In the genomic region with DNA sequence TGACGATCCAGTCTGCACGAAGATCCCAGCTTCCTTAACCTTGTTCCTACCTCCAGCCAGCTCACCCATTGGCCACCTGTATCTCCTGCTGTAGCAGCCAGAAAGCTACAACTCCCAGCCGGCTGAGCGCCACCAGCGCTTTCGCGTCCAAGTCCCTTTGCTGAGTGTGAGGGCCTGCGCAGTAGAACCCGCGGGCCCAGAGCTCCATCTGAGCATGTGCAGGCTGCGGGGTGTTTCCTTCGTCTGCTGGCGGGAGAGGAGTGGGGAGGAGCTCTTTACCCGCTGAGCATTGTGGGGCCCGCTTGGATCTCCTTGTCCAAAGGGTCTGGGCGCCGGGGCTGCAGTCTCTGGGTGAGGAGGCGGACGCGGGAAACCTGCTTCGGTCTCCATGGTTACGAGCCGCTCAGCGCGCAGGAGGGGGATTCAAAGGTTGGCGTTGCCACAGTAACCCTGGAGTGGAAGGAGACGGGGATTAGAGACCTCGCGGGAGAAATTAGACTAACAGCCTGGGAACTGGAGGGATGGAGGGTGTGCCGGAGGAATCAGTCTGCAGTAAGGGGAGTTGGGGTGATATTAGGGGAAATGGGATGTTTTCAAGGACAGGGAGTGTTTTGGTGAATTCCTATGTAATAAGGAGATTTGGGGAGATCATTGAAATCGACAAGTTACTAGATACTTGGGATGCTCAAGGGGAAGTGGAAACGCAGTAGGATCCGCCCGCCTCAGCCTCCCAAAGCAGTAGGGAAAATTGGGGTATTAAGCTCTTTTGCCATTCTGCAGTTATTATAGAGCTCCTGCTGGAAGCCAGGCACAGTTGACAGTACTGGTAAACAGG, we compare ENCODE assay signal across 1 cellular context.
TF ChIP-seq lines count a peak whose summit lies in the region.

No MANE protein-coding gene starts in this region.

TF ChIP-seq in HepG2, 621 proteins besides CTCF, POLR2A, EP300 and RAD21 (continued from another document and continues in another):
- TF ChIP-seq RFXAP (CRISPR knock-in tag; IDR thresholded peaks at IDR 0.05; ENCODE audit: borderline replicate concordance): no peak
- TF ChIP-seq, protein P1, sequence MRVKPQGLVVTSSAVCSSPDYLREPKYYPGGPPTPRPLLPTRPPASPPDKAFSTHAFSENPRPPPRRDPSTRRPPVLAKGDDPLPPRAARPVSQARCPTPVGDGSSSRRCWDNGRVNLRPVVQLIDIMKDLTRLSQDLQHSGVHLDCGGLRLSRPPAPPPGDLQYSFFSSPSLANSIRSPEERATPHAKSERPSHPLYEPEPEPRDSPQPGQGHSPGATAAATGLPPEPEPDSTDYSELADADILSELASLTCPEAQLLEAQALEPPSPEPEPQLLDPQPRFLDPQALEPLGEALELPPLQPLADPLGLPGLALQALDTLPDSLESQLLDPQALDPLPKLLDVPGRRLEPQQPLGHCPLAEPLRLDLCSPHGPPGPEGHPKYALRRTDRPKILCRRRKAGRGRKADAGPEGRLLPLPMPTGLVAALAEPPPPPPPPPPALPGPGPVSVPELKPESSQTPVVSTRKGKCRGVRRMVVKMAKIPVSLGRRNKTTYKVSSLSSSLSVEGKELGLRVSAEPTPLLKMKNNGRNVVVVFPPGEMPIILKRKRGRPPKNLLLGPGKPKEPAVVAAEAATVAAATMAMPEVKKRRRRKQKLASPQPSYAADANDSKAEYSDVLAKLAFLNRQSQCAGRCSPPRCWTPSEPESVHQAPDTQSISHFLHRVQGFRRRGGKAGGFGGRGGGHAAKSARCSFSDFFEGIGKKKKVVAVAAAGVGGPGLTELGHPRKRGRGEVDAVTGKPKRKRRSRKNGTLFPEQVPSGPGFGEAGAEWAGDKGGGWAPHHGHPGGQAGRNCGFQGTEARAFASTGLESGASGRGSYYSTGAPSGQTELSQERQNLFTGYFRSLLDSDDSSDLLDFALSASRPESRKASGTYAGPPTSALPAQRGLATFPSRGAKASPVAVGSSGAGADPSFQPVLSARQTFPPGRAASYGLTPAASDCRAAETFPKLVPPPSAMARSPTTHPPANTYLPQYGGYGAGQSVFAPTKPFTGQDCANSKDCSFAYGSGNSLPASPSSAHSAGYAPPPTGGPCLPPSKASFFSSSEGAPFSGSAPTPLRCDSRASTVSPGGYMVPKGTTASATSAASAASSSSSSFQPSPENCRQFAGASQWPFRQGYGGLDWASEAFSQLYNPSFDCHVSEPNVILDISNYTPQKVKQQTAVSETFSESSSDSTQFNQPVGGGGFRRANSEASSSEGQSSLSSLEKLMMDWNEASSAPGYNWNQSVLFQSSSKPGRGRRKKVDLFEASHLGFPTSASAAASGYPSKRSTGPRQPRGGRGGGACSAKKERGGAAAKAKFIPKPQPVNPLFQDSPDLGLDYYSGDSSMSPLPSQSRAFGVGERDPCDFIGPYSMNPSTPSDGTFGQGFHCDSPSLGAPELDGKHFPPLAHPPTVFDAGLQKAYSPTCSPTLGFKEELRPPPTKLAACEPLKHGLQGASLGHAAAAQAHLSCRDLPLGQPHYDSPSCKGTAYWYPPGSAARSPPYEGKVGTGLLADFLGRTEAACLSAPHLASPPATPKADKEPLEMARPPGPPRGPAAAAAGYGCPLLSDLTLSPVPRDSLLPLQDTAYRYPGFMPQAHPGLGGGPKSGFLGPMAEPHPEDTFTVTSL (CRISPR knock-in tag; IDR thresholded peaks at IDR 0.05; ENCODE audit: borderline replicate concordance): no peak
- TF ChIP-seq ZNF709 (CRISPR knock-in tag; IDR thresholded peaks at IDR 0.05): peak; percentile 54; the same call in 1 of the 2 replicates
- TF ChIP-seq RARA (CRISPR knock-in tag; IDR thresholded peaks at IDR 0.05): no peak
- no peak; the same call in 1 of the 2 replicates for TF ChIP-seq MNT (IDR thresholded peaks at IDR 0.05)
- TF ChIP-seq NFRKB (IDR thresholded peaks at IDR 0.05): no peak
- TF ChIP-seq ZNF383 (CRISPR knock-in tag; IDR thresholded peaks at IDR 0.05; ENCODE audit: borderline replicate concordance): no peak
- TF ChIP-seq HES4 (CRISPR knock-in tag; IDR thresholded peaks at IDR 0.05; ENCODE audit: borderline replicate concordance): no peak
- no peak for TF ChIP-seq SOX13 (IDR thresholded peaks at IDR 0.05)
- TF ChIP-seq SOX13 (CRISPR knock-in tag; conservative IDR thresholded peaks at IDR 0.05 in 1 of 2, IDR thresholded peaks at IDR 0.05 in 1 of 2): no peak
- TF ChIP-seq RXRA (CRISPR knock-in tag; IDR thresholded peaks at IDR 0.05): 0 out of 2 replicates have a peak, but pooled peaks have one; percentile 13
- TF ChIP-seq DR1 (CRISPR knock-in tag; IDR thresholded peaks at IDR 0.05): peak; percentile 21; the same call in 1 of the 2 replicates
- TF ChIP-seq MXD1 (CRISPR knock-in tag; IDR thresholded peaks at IDR 0.05): peak; percentile 45; the same call in 1 of the 2 replicates
- TF ChIP-seq ZBTB21 (CRISPR knock-in tag; IDR thresholded peaks at IDR 0.05): no peak
- TF ChIP-seq ZNF350 (CRISPR knock-in tag; IDR thresholded peaks at IDR 0.05; ENCODE audit: borderline replicate concordance, low read depth): peak; percentile 89; the same call in 1 of the 2 replicates
- TF ChIP-seq, protein P2, sequence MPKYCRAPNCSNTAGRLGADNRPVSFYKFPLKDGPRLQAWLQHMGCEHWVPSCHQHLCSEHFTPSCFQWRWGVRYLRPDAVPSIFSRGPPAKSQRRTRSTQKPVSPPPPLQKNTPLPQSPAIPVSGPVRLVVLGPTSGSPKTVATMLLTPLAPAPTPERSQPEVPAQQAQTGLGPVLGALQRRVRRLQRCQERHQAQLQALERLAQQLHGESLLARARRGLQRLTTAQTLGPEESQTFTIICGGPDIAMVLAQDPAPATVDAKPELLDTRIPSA (CRISPR knock-in tag; IDR thresholded peaks at IDR 0.05; ENCODE audit: borderline replicate concordance): no peak
- no peak for TF ChIP-seq ZFP36 (IDR thresholded peaks at IDR 0.05; ENCODE audit: borderline replicate concordance, low read depth, low read length, partially characterized antibody)
- TF ChIP-seq SP1 (IDR thresholded peaks at IDR 0.05): no peak
- no peak for TF ChIP-seq SP1 (CRISPR knock-in tag; IDR thresholded peaks at IDR 0.05)
- no peak for TF ChIP-seq ZNF232 (CRISPR knock-in tag; IDR thresholded peaks at IDR 0.05; ENCODE audit: borderline replicate concordance)
- peak; percentile 52 for TF ChIP-seq ZNF430 (CRISPR knock-in tag; IDR thresholded peaks at IDR 0.05)
- no peak for TF ChIP-seq U2AF1 (optimal IDR thresholded peaks at IDR 0.05; ENCODE audit: low read depth, low read length)
- no peak for TF ChIP-seq ATRX (CRISPR knock-in tag; IDR thresholded peaks at IDR 0.05; ENCODE audit: borderline replicate concordance)
- TF ChIP-seq HNF1A (IDR thresholded peaks at IDR 0.05; ENCODE audit: low read depth): no peak
- peak; percentile 15; the same call in 1 of the 2 replicates for TF ChIP-seq HNF1A (CRISPR knock-in tag; IDR thresholded peaks at IDR 0.05; ENCODE audit: borderline replicate concordance)
- TF ChIP-seq, protein P3, sequence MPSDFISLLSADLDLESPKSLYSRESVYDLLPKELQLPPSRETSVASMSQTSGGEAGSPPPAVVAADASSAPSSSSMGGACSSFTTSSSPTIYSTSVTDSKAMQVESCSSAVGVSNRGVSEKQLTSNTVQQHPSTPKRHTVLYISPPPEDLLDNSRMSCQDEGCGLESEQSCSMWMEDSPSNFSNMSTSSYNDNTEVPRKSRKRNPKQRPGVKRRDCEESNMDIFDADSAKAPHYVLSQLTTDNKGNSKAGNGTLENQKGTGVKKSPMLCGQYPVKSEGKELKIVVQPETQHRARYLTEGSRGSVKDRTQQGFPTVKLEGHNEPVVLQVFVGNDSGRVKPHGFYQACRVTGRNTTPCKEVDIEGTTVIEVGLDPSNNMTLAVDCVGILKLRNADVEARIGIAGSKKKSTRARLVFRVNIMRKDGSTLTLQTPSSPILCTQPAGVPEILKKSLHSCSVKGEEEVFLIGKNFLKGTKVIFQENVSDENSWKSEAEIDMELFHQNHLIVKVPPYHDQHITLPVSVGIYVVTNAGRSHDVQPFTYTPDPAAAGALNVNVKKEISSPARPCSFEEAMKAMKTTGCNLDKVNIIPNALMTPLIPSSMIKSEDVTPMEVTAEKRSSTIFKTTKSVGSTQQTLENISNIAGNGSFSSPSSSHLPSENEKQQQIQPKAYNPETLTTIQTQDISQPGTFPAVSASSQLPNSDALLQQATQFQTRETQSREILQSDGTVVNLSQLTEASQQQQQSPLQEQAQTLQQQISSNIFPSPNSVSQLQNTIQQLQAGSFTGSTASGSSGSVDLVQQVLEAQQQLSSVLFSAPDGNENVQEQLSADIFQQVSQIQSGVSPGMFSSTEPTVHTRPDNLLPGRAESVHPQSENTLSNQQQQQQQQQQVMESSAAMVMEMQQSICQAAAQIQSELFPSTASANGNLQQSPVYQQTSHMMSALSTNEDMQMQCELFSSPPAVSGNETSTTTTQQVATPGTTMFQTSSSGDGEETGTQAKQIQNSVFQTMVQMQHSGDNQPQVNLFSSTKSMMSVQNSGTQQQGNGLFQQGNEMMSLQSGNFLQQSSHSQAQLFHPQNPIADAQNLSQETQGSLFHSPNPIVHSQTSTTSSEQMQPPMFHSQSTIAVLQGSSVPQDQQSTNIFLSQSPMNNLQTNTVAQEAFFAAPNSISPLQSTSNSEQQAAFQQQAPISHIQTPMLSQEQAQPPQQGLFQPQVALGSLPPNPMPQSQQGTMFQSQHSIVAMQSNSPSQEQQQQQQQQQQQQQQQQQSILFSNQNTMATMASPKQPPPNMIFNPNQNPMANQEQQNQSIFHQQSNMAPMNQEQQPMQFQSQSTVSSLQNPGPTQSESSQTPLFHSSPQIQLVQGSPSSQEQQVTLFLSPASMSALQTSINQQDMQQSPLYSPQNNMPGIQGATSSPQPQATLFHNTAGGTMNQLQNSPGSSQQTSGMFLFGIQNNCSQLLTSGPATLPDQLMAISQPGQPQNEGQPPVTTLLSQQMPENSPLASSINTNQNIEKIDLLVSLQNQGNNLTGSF (CRISPR knock-in tag; IDR thresholded peaks at IDR 0.05): no peak
- TF ChIP-seq, protein P4, sequence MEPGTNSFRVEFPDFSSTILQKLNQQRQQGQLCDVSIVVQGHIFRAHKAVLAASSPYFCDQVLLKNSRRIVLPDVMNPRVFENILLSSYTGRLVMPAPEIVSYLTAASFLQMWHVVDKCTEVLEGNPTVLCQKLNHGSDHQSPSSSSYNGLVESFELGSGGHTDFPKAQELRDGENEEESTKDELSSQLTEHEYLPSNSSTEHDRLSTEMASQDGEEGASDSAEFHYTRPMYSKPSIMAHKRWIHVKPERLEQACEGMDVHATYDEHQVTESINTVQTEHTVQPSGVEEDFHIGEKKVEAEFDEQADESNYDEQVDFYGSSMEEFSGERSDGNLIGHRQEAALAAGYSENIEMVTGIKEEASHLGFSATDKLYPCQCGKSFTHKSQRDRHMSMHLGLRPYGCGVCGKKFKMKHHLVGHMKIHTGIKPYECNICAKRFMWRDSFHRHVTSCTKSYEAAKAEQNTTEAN (CRISPR knock-in tag; conservative IDR thresholded peaks at IDR 0.05): peak; percentile 63; the same call in 1 of the 2 replicates
- TF ChIP-seq KDM5A (IDR thresholded peaks at IDR 0.05; ENCODE audit: borderline replicate concordance, low read length): peak; percentile 52; the same call in 1 of the 2 replicates
- peak; percentile 75; the same call in 1 of the 3 replicates for TF ChIP-seq MXI1 (IDR thresholded peaks at IDR 0.05; ENCODE audit: borderline replicate concordance, low read depth, low read length)
- no peak for TF ChIP-seq CAMTA2 (CRISPR knock-in tag; IDR thresholded peaks at IDR 0.05; ENCODE audit: borderline replicate concordance)
- no peak for TF ChIP-seq KAT7 (CRISPR knock-in tag; IDR thresholded peaks at IDR 0.05; ENCODE audit: borderline replicate concordance)
- TF ChIP-seq ZFP1 (CRISPR knock-in tag; IDR thresholded peaks at IDR 0.05): no peak
